Comparison of ENCODE assay signal across 1 cellular context in the genomic region with DNA sequence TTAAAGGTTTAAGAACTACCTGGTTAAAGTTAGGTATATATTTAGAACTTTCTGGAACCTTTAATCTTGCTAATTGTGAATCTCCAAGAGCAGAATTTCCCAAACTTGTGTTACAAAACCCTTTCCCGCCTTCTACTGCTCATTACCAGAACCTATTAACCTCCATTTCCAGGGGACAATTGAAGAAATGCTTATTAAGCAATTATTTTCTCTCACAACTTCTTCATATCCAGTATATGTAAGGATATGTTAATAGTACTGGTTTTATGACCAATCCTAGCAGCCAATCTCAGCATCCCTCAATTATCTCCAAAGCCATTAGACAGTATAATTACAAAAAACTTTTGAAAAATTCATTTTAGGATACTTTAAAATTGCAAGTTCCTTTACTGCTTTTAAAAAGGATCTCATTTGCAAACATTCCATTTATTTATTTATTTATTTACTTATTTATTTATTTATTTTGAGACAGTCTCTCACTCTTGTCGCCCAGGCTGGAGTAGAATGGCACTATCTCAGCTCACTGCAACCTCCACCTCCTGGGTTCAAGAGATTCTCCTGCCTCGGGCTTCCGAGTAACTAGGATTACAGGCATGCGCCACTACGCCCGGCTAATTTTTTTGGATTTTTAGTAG.
A peak's percentile ranks its signal among the peaks of the same experiment; 100 is the strongest.
TF ChIP-seq lines count a peak whose summit lies in the region.

No MANE protein-coding gene starts in this region.

TF ChIP-seq in HEK293, 187 proteins besides CTCF, POLR2A, EP300 and RAD21 (continued from another document and continues in another):
- TF ChIP-seq ZFP41 (tag by site-specific recombination; IDR thresholded peaks at IDR 0.05; ENCODE audit: borderline replicate concordance) (no peak), ZNF660 (tag by site-specific recombination; IDR thresholded peaks at IDR 0.05) (no peak), ZNF121 (tag by site-specific recombination; IDR thresholded peaks at IDR 0.05) (no peak), ZNF133 (tag by site-specific recombination; IDR thresholded peaks at IDR 0.05) (no peak), ZNF677 (tag by site-specific recombination; IDR thresholded peaks at IDR 0.05) (no peak), ZFP69B (tag by site-specific recombination; IDR thresholded peaks at IDR 0.05) (no peak), ZNF221 (tag by site-specific recombination; IDR thresholded peaks at IDR 0.05; ENCODE audit: borderline replicate concordance) (no peak), ZBTB48 (tag by site-specific recombination; IDR thresholded peaks at IDR 0.05) (no peak), ZNF501 (tag by site-specific recombination; IDR thresholded peaks at IDR 0.05) (0 out of 2 replicates have a peak, but pooled peaks have one; percentile 34), ZNF169 (tag by site-specific recombination; IDR thresholded peaks at IDR 0.05) (no peak), ZNF394 (tag by site-specific recombination; IDR thresholded peaks at IDR 0.05; ENCODE audit: borderline replicate concordance) (peak; percentile 90; the same call in 1 of the 2 replicates), ZNF114 (tag by site-specific recombination; IDR thresholded peaks at IDR 0.05) (no peak), RBAK (tag by site-specific recombination; IDR thresholded peaks at IDR 0.05) (no peak), ZNF623 (tag by site-specific recombination; IDR thresholded peaks at IDR 0.05) (peak; percentile 56), ZNF214 (tag by site-specific recombination; IDR thresholded peaks at IDR 0.05; ENCODE audit: borderline replicate concordance) (no peak), ZNF341 (tag by site-specific recombination; IDR thresholded peaks at IDR 0.05; ENCODE audit: low read depth) (no peak), ZSCAN16 (tag by site-specific recombination; IDR thresholded peaks at IDR 0.05) (no peak), ZNF548 (tag by site-specific recombination; IDR thresholded peaks at IDR 0.05) (no peak), YY2 (tag by site-specific recombination; IDR thresholded peaks at IDR 0.05) (no peak), ZNF558 (tag by site-specific recombination; IDR thresholded peaks at IDR 0.05) (peak; percentile 59; the same call in 1 of the 2 replicates), REPIN1 (tag by site-specific recombination; IDR thresholded peaks at IDR 0.05; ENCODE audit: low read depth) (no peak), KLF16 (tag by site-specific recombination; IDR thresholded peaks at IDR 0.05) (no peak), ZNF585B (tag by site-specific recombination; IDR thresholded peaks at IDR 0.05) (no peak), YY1 (tag by site-specific recombination; IDR thresholded peaks at IDR 0.05) (no peak), ZNF350 (tag by site-specific recombination; IDR thresholded peaks at IDR 0.05) (no peak), TCF7L2 (IDR thresholded peaks at IDR 0.05; ENCODE audit: borderline replicate concordance, low read depth, low read length) (no peak), ZNF24 (tag by site-specific recombination; IDR thresholded peaks at IDR 0.05) (no peak), ZNF571 (tag by site-specific recombination; IDR thresholded peaks at IDR 0.05) (no peak), ZBTB21 (tag by site-specific recombination; IDR thresholded peaks at IDR 0.05) (0 out of 2 replicates have a peak, but pooled peaks have one; percentile 38), ZNF658 (tag by site-specific recombination; IDR thresholded peaks at IDR 0.05) (no peak), ZNF146 (tag by site-specific recombination; IDR thresholded peaks at IDR 0.05) (no peak), ZNF792 (tag by site-specific recombination; IDR thresholded peaks at IDR 0.05) (no peak), SCRT2 (tag by site-specific recombination; IDR thresholded peaks at IDR 0.05) (no peak), IKZF3 (tag by site-specific recombination; IDR thresholded peaks at IDR 0.05) (no peak), ZNF112 (tag by site-specific recombination; IDR thresholded peaks at IDR 0.05) (no peak), ZNF423 (tag by site-specific recombination; IDR thresholded peaks at IDR 0.05) (no peak)
- TF ChIP-seq, protein P1, sequence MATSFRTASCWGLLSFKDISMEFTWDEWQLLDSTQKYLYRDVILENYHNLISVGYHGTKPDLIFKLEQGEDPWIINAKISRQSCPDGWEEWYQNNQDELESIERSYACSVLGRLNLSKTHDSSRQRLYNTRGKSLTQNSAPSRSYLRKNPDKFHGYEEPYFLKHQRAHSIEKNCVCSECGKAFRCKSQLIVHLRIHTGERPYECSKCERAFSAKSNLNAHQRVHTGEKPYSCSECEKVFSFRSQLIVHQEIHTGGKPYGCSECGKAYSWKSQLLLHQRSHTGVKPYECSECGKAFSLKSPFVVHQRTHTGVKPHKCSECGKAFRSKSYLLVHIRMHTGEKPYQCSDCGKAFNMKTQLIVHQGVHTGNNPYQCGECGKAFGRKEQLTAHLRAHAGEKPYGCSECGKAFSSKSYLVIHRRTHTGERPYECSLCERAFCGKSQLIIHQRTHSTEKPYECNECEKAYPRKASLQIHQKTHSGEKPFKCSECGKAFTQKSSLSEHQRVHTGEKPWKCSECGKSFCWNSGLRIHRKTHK (tag by site-specific recombination; IDR thresholded peaks at IDR 0.05): no peak
- TF ChIP-seq, protein P2, sequence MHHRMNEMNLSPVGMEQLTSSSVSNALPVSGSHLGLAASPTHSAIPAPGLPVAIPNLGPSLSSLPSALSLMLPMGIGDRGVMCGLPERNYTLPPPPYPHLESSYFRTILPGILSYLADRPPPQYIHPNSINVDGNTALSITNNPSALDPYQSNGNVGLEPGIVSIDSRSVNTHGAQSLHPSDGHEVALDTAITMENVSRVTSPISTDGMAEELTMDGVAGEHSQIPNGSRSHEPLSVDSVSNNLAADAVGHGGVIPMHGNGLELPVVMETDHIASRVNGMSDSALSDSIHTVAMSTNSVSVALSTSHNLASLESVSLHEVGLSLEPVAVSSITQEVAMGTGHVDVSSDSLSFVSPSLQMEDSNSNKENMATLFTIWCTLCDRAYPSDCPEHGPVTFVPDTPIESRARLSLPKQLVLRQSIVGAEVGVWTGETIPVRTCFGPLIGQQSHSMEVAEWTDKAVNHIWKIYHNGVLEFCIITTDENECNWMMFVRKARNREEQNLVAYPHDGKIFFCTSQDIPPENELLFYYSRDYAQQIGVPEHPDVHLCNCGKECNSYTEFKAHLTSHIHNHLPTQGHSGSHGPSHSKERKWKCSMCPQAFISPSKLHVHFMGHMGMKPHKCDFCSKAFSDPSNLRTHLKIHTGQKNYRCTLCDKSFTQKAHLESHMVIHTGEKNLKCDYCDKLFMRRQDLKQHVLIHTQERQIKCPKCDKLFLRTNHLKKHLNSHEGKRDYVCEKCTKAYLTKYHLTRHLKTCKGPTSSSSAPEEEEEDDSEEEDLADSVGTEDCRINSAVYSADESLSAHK (tag by site-specific recombination; IDR thresholded peaks at IDR 0.05): no peak
- TF ChIP-seq, protein P3, sequence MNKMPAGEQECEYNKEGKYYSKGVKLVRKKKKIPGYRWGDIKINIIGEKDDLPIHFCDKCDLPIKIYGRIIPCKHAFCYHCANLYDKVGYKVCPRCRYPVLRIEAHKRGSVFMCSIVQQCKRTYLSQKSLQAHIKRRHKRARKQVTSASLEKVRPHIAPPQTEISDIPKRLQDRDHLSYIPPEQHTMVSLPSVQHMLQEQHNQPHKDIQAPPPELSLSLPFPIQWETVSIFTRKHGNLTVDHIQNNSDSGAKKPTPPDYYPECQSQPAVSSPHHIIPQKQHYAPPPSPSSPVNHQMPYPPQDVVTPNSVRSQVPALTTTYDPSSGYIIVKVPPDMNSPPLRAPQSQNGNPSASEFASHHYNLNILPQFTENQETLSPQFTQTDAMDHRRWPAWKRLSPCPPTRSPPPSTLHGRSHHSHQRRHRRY (tag by site-specific recombination; IDR thresholded peaks at IDR 0.05): no peak
- TF ChIP-seq, protein P4, sequence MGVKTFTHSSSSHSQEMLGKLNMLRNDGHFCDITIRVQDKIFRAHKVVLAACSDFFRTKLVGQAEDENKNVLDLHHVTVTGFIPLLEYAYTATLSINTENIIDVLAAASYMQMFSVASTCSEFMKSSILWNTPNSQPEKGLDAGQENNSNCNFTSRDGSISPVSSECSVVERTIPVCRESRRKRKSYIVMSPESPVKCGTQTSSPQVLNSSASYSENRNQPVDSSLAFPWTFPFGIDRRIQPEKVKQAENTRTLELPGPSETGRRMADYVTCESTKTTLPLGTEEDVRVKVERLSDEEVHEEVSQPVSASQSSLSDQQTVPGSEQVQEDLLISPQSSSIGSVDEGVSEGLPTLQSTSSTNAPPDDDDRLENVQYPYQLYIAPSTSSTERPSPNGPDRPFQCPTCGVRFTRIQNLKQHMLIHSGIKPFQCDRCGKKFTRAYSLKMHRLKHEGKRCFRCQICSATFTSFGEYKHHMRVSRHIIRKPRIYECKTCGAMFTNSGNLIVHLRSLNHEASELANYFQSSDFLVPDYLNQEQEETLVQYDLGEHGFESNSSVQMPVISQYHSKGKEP (tag by site-specific recombination; IDR thresholded peaks at IDR 0.05): no peak
- TF ChIP-seq, protein P5, sequence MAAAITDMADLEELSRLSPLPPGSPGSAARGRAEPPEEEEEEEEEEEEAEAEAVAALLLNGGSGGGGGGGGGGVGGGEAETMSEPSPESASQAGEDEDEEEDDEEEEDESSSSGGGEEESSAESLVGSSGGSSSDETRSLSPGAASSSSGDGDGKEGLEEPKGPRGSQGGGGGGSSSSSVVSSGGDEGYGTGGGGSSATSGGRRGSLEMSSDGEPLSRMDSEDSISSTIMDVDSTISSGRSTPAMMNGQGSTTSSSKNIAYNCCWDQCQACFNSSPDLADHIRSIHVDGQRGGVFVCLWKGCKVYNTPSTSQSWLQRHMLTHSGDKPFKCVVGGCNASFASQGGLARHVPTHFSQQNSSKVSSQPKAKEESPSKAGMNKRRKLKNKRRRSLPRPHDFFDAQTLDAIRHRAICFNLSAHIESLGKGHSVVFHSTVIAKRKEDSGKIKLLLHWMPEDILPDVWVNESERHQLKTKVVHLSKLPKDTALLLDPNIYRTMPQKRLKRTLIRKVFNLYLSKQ (tag by site-specific recombination; IDR thresholded peaks at IDR 0.05; ENCODE audit: borderline replicate concordance): no peak
- TF ChIP-seq, protein P6, sequence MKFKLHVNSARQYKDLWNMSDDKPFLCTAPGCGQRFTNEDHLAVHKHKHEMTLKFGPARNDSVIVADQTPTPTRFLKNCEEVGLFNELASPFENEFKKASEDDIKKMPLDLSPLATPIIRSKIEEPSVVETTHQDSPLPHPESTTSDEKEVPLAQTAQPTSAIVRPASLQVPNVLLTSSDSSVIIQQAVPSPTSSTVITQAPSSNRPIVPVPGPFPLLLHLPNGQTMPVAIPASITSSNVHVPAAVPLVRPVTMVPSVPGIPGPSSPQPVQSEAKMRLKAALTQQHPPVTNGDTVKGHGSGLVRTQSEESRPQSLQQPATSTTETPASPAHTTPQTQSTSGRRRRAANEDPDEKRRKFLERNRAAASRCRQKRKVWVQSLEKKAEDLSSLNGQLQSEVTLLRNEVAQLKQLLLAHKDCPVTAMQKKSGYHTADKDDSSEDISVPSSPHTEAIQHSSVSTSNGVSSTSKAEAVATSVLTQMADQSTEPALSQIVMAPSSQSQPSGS (tag by site-specific recombination; IDR thresholded peaks at IDR 0.05; ENCODE audit: low read depth): no peak
- TF ChIP-seq, protein P7, sequence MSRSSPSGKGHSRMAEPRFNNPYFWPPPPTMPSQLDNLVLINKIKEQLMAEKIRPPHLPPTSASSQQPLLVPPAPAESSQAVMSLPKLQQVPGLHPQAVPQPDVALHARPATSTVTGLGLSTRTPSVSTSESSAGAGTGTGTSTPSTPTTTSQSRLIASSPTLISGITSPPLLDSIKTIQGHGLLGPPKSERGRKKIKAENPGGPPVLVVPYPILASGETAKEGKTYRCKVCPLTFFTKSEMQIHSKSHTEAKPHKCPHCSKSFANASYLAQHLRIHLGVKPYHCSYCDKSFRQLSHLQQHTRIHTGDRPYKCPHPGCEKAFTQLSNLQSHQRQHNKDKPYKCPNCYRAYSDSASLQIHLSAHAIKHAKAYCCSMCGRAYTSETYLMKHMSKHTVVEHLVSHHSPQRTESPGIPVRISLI (tag by site-specific recombination; IDR thresholded peaks at IDR 0.05): no peak
- TF ChIP-seq, protein P8, sequence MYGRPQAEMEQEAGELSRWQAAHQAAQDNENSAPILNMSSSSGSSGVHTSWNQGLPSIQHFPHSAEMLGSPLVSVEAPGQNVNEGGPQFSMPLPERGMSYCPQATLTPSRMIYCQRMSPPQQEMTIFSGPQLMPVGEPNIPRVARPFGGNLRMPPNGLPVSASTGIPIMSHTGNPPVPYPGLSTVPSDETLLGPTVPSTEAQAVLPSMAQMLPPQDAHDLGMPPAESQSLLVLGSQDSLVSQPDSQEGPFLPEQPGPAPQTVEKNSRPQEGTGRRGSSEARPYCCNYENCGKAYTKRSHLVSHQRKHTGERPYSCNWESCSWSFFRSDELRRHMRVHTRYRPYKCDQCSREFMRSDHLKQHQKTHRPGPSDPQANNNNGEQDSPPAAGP (tag by site-specific recombination; IDR thresholded peaks at IDR 0.05): no peak
- TF ChIP-seq, protein P9, sequence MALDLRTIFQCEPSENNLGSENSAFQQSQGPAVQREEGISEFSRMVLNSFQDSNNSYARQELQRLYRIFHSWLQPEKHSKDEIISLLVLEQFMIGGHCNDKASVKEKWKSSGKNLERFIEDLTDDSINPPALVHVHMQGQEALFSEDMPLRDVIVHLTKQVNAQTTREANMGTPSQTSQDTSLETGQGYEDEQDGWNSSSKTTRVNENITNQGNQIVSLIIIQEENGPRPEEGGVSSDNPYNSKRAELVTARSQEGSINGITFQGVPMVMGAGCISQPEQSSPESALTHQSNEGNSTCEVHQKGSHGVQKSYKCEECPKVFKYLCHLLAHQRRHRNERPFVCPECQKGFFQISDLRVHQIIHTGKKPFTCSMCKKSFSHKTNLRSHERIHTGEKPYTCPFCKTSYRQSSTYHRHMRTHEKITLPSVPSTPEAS (tag by site-specific recombination; IDR thresholded peaks at IDR 0.05): no peak
- TF ChIP-seq, protein P10, sequence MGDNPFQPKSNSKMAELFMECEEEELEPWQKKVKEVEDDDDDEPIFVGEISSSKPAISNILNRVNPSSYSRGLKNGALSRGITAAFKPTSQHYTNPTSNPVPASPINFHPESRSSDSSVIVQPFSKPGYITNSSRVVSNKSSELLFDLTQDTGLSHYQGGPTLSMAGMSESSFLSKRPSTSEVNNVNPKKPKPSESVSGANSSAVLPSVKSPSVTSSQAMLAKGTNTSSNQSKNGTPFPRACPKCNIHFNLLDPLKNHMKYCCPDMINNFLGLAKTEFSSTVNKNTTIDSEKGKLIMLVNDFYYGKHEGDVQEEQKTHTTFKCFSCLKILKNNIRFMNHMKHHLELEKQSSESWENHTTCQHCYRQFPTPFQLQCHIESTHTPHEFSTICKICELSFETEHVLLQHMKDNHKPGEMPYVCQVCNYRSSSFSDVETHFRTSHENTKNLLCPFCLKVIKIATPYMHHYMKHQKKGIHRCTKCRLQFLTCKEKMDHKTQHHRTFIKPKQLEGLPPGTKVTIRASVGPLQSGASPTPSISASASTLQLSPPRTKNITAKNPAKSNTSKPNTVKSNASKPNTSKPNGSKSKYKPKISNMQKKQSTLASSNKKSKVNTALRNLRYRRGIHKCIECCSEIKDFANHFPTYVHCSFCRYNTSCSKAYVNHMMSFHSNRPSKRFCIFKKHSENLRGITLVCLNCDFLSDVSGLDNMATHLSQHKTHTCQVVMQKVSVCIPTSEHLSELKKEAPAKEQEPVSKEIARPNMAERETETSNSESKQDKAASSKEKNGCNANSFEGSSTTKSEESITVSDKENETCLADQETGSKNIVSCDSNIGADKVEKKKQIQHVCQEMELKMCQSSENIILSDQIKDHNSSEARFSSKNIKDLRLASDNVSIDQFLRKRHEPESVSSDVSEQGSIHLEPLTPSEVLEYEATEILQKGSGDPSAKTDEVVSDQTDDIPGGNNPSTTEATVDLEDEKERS (tag by site-specific recombination; IDR thresholded peaks at IDR 0.05): no peak
